In genomic region chr17:59627269-59627668, GRCh38 we compare ENCODE assay signal across 16 cellular contexts. TPM values are rescaled to one million over a fixed set of nuclear protein-coding genes. Genes with fewer than 3 reads are reported as not detected.
DNase-seq lines count a peak whose midpoint lies in the region; ATAC-seq and TF ChIP-seq lines count a peak whose summit lies in the region.
"Had no signal": no experiment of that assay in that cellular context is flagged by ENCODE, and none has a peak within 500 bp of the region (broad histone marks: within the 10 kb centered on the region; RNA-seq: fewer than 3 reads in every experiment).

No MANE protein-coding gene starts in this region.

- H3K27me3 ChIP-seq in OCI-LY1 (ENCODE audit: insufficient read depth, low read length) (no peaks in the 10 kb centered on the region), fibroblast of lung (ENCODE audit: control insufficient read depth, insufficient read depth, low read length) (no peaks in the 10 kb centered on the region)
- H3K27me3 ChIP-seq: ovary had no signal

- H3K9me3 ChIP-seq in OCI-LY1 (ENCODE audit: low read length) (no peaks in the 10 kb centered on the region), fibroblast of lung (ENCODE audit: control insufficient read depth, insufficient read depth, low read depth, low read length) (no peaks in the 10 kb centered on the region)
- H3K9me3 ChIP-seq: ovary had no signal

- H3K27me3 Mint-ChIP-seq in activated T-cell treated with anti-CD3 and anti-CD28 coated beads, Interleukin-2, amount 50 U/mL, for 24 hours, result no peaks in the 10 kb centered on the region
- H3K27me3 Mint-ChIP-seq in stimulated activated memory B cell treated with anti-CD40 and anti-IgM and Interleukin-4, amounts not matched to agents 10 μg/mL and 1 μg/mL and 100 μg/mL, for 72 hours, result no peaks in the 10 kb centered on the region

- H3K4me1 Mint-ChIP-seq in activated T-cell treated with anti-CD3 and anti-CD28 coated beads, Interleukin-2, amount 50 U/mL, for 24 hours (ENCODE audit: low read depth), result peaks cover 75% of the 10 kb centered on the region
- peaks cover 56% of the 10 kb centered on the region for H3K4me1 Mint-ChIP-seq in stimulated activated memory B cell treated with anti-CD40 and anti-IgM and Interleukin-4, amounts not matched to agents 10 μg/mL and 1 μg/mL and 100 μg/mL, for 72 hours

- no peak for ATAC-seq in stimulated activated memory B cell treated with anti-CD40 and anti-IgM and Interleukin-4, amounts not matched to agents 10 μg/mL and 1 μg/mL and 100 μg/mL, for 72 hours
- ATAC-seq in HG02610 (IDR thresholded peaks at IDR 0.05; ENCODE audit: unreplicated experiment), result no peak
- no peak for ATAC-seq in HG03139 (IDR thresholded peaks at IDR 0.05; ENCODE audit: unreplicated experiment)

- no peak overlapping the region for H3K4me2 ChIP-seq in OCI-LY1 (ENCODE audit: low read length)
- peak overlapping the region; percentile 41 for H3K4me2 ChIP-seq in fibroblast of lung (ENCODE audit: extremely low read depth, insufficient read depth, low read length)

- peak overlapping the region; percentile 75 for H3K27ac Mint-ChIP-seq in activated T-cell treated with anti-CD3 and anti-CD28 coated beads, Interleukin-2, amount 50 U/mL, for 24 hours
- peak overlapping the region; percentile 13 for H3K27ac Mint-ChIP-seq in stimulated activated memory B cell treated with anti-CD40 and anti-IgM and Interleukin-4, amounts not matched to agents 10 μg/mL and 1 μg/mL and 100 μg/mL, for 72 hours

- H3K4me3 Mint-ChIP-seq in activated T-cell treated with anti-CD3 and anti-CD28 coated beads, Interleukin-2, amount 50 U/mL, for 24 hours, result no peak overlapping the region
- no peak overlapping the region for H3K4me3 Mint-ChIP-seq in stimulated activated memory B cell treated with anti-CD40 and anti-IgM and Interleukin-4, amounts not matched to agents 10 μg/mL and 1 μg/mL and 100 μg/mL, for 72 hours
- H3K4me3 Mint-ChIP-seq: T-helper 1 cell treated with Interleukin-12 subunit alpha and Interleukin-12 subunit beta and Interleukin-4 antibody, amounts not matched to agents 30 μg/mL and 1 μg/mL, for 36 hours had no signal

- H4K20me1 ChIP-seq in OCI-LY1 (ENCODE audit: insufficient read depth, low read length) (0 out of 2 replicates have a peak, but pooled peaks cover 5% of the 10 kb centered on the region), fibroblast of lung (ENCODE audit: control insufficient read depth, extremely low read depth, insufficient read depth, low read length) (peaks cover 25% of the 10 kb centered on the region)

- no peaks in the 10 kb centered on the region for H3F3A ChIP-seq in OCI-LY1 (ENCODE audit: insufficient read depth, low read length)

- peaks cover 61% of the 10 kb centered on the region for H3K36me3 ChIP-seq in OCI-LY1 (ENCODE audit: insufficient read depth, low read length)
- no peaks in the 10 kb centered on the region for H3K36me3 ChIP-seq in fibroblast of lung (ENCODE audit: control insufficient read depth, insufficient read depth, low read length)
- H3K36me3 ChIP-seq: ovary had no signal

- no peak overlapping the region for H3K9ac ChIP-seq in OCI-LY1 (ENCODE audit: low read length)
- no peak overlapping the region for H3K9ac ChIP-seq in fibroblast of lung (ENCODE audit: insufficient read depth, low read length)

- no peak for TF ChIP-seq CTCF in OCI-LY1 (IDR thresholded peaks at IDR 0.05; ENCODE audit: low read length)
- TF ChIP-seq CTCF in fibroblast of lung (conservative IDR thresholded peaks at IDR 0.05 in 1 of 2, IDR thresholded peaks at IDR 0.05 in 1 of 2; ENCODE audit: low read depth in 1 of 2, low read length in 2 of 2), result no peak

- peak overlapping the region; percentile 13 for H3K27ac ChIP-seq in OCI-LY1 (ENCODE audit: low read depth, low read length, poor library complexity, severe bottlenecking)
- no peak overlapping the region for H3K27ac ChIP-seq in fibroblast of lung (ENCODE audit: insufficient read depth, low read length)
- H3K27ac ChIP-seq: ovary had no signal

- H3K4me3 ChIP-seq in OCI-LY1 (ENCODE audit: low read depth, low read length, poor library complexity, severe bottlenecking) (no peak overlapping the region), fibroblast of lung (replicated peaks in 1 of 4; ENCODE audit: control extremely low read depth in 1 of 4, insufficient read depth in 1 of 4, low read depth in 3 of 4, low read length in 4 of 4) (no peak overlapping the region)
- H3K4me3 ChIP-seq: ovary had no signal

- H3K36me3 Mint-ChIP-seq in activated T-cell treated with anti-CD3 and anti-CD28 coated beads, Interleukin-2, amount 50 U/mL, for 24 hours (ENCODE audit: low read depth), result peaks cover 72% of the 10 kb centered on the region
- peaks cover 7% of the 10 kb centered on the region for H3K36me3 Mint-ChIP-seq in stimulated activated memory B cell treated with anti-CD40 and anti-IgM and Interleukin-4, amounts not matched to agents 10 μg/mL and 1 μg/mL and 100 μg/mL, for 72 hours

- H2AFZ ChIP-seq in OCI-LY1 (ENCODE audit: low read length) (no peak overlapping the region), fibroblast of lung (ENCODE audit: low read length) (no peak overlapping the region)

- no peak for DNase-seq in activated T-cell treated with anti-CD3 and anti-CD28 coated beads, Interleukin-2, amount 50 U/mL, for 24 hours
- DNase-seq in activated T-cell treated with anti-CD3 and anti-CD28 coated beads, Interleukin-2, amount 50 U/mL, for 48 hours, result no peak
- DNase-seq in fibroblast of lung (ENCODE audit: low read depth in 2 of 2) (peak in 1 of 2 donors; percentile 85), GM19240 (ENCODE audit: insufficient read length, low spot score) (no peak)
- DNase-seq: activated CD4-positive, alpha-beta T cell treated with anti-CD3 and anti-CD28 coated beads for 4 hours; activated T-cell treated with anti-CD3 and anti-CD28 coated beads for 4 hours; amygdala; NCI-H2029 treated with DMSO at 0.1 percent for 48 hours; ovary; RPMI8226; stimulated activated CD4-positive, alpha-beta T cell treated with anti-CD3 and anti-CD28 coated beads, Interleukin-12 subunit alpha, Interleukin-12 subunit beta, amount 100 ng/mL, for 4 hours had no signal

- no peaks in the 10 kb centered on the region for H3K9me3 Mint-ChIP-seq in activated T-cell treated with anti-CD3 and anti-CD28 coated beads, Interleukin-2, amount 50 U/mL, for 24 hours
- no peaks in the 10 kb centered on the region for H3K9me3 Mint-ChIP-seq in stimulated activated memory B cell treated with anti-CD40 and anti-IgM and Interleukin-4, amounts not matched to agents 10 μg/mL and 1 μg/mL and 100 μg/mL, for 72 hours
- H3K9me3 Mint-ChIP-seq: T-helper 1 cell treated with Interleukin-12 subunit alpha and Interleukin-12 subunit beta and Interleukin-4 antibody, amounts not matched to agents 30 μg/mL and 1 μg/mL, for 36 hours had no signal

- H3K9me2 ChIP-seq in OCI-LY1 (ENCODE audit: low read depth, low read length), result no peaks in the 10 kb centered on the region

- peaks cover 100% of the 10 kb centered on the region for H3K79me2 ChIP-seq in OCI-LY1 (ENCODE audit: insufficient read depth, low read length)
- H3K79me2 ChIP-seq in fibroblast of lung (ENCODE audit: control insufficient read depth, insufficient read depth, low read length), result peaks cover 99% of the 10 kb centered on the region

- H3K4me1 ChIP-seq in OCI-LY1 (ENCODE audit: insufficient read depth, low read length, severe bottlenecking), result peaks cover 54% of the 10 kb centered on the region
- peaks cover 6% of the 10 kb centered on the region for H3K4me1 ChIP-seq in fibroblast of lung (ENCODE audit: control insufficient read depth, extremely low read depth, insufficient read depth, low read length)

RNA-seq across cellular contexts. Expression of gene CLTC, which starts 7.6 kb away (rescaled TPM):
- 327 and 468 TPM in 2 replicates for total RNA-seq in fibroblast of lung
- 621 and 833 TPM in 2 replicates for polyA plus RNA-seq in fibroblast of lung
- polyA plus RNA-seq in fibroblast of lung (2012), result 267 and 321 TPM in 2 replicates
- 725 and 762 TPM in 2 replicates for polyA minus RNA-seq in fibroblast of lung (ENCODE audit: low replicate concordance)
